ENCODE assay signal across 8 cellular contexts in genomic region chr17:29565643-29566472, GRCh38. TPM values are rescaled to one million over a fixed set of nuclear protein-coding genes. Genes with fewer than 3 reads are reported as not detected.
DNase-seq lines count a peak whose midpoint lies in the region; ATAC-seq and TF ChIP-seq lines count a peak whose summit lies in the region.

No MANE protein-coding gene starts in this region.

- DNase-seq in CD4-positive, CD25-positive, alpha-beta regulatory T cell: peak in 2 of 3 donors; percentile 65 to 85
- DNase-seq in NCI-H82 treated with DMSO at 0.1 percent for 48 hours (lab: John Stamatoyannopoulos, UW; ENCODE audit: unreplicated experiment) (peak; percentile 49), heart right ventricle (peak; percentile 6 to 42), globus pallidus (ENCODE audit: low spot score) (no peak)
- peak; percentile 65 for DNase-seq in activated T-helper 2 cell treated with anti-CD3 and anti-CD28 coated beads, Interferon-gamma antibody, Interleukin-2, Interleukin-4, amounts not matched to agents 10 μg/mL and 5 μg/mL and 100 μg/mL, durations not matched to agents 14 hours and 24 hours and 36 hours (ENCODE audit: low spot score)

- peak; percentile 16 to 17 for ATAC-seq in CD4-positive, CD25-positive, alpha-beta regulatory T cell (ENCODE audit: low read depth in 2 of 2)
- ATAC-seq in heart right ventricle (no peak), HG02623 (IDR thresholded peaks at IDR 0.05; ENCODE audit: unreplicated experiment) (no peak)

- H3K27ac Mint-ChIP-seq in CD4-positive, CD25-positive, alpha-beta regulatory T cell: peak overlapping the region; percentile 84 to 98 (median 89)
- peak overlapping the region; percentile 87 for H3K27ac Mint-ChIP-seq in activated T-helper 2 cell treated with anti-CD3 and anti-CD28 coated beads, Interferon-gamma antibody, Interleukin-2, Interleukin-4, amounts not matched to agents 10 μg/mL and 5 μg/mL and 100 μg/mL, durations not matched to agents 14 hours and 24 hours and 36 hours

- WGBS in heart right ventricle, 2 donors: 27 to 29% methylated on average over 55 of the region's 55 CpGs

- H3K4me3 Mint-ChIP-seq in CD4-positive, CD25-positive, alpha-beta regulatory T cell: peak overlapping the region; percentile 92 to 93 (median 92)
- H3K4me3 Mint-ChIP-seq in activated T-helper 2 cell treated with anti-CD3 and anti-CD28 coated beads, Interferon-gamma antibody, Interleukin-2, Interleukin-4, amounts not matched to agents 10 μg/mL and 5 μg/mL and 100 μg/mL, durations not matched to agents 14 hours and 24 hours and 36 hours (ENCODE audit: low read depth): peak overlapping the region; percentile 92

- CTCF ChIA-PET in HEK293 (lab: Yijun Ruan, JAX): interaction anchor here (0.6 to 4.6 kb wide), 8 partner anchors 26 to 528 kb away, joined by 3 to 29 read pairs (median 5); partner anchors contain the start of genes ANKRD13B and MYO18A

- no peaks in the 10 kb centered on the region for H3K36me3 Mint-ChIP-seq in CD4-positive, CD25-positive, alpha-beta regulatory T cell
- peaks cover 43% of the 10 kb centered on the region for H3K36me3 Mint-ChIP-seq in activated T-helper 2 cell treated with anti-CD3 and anti-CD28 coated beads, Interferon-gamma antibody, Interleukin-2, Interleukin-4, amounts not matched to agents 10 μg/mL and 5 μg/mL and 100 μg/mL, durations not matched to agents 14 hours and 24 hours and 36 hours (ENCODE audit: low read depth)

- H3K4me3 ChIP-seq in CD4-positive, CD25-positive, alpha-beta regulatory T cell (ENCODE audit: low read depth, low read length): peak overlapping the region; percentile 75
- H3K4me3 ChIP-seq in HEK293 (ENCODE audit: low read depth, low read length) (peak overlapping the region; percentile 44), heart right ventricle (peak overlapping the region; percentile 58 to 92 (median 84)), rectal smooth muscle tissue (ENCODE audit: low read length) (peak overlapping the region; percentile 60)

- no peaks in the 10 kb centered on the region for H3K9me3 Mint-ChIP-seq in CD4-positive, CD25-positive, alpha-beta regulatory T cell
- H3K9me3 Mint-ChIP-seq in activated T-helper 2 cell treated with anti-CD3 and anti-CD28 coated beads, Interferon-gamma antibody, Interleukin-2, Interleukin-4, amounts not matched to agents 10 μg/mL and 5 μg/mL and 100 μg/mL, durations not matched to agents 14 hours and 24 hours and 36 hours: no peaks in the 10 kb centered on the region

- peaks cover 0 to 42% (median 22%) of the 10 kb centered on the region in 4 donors for H3K4me1 Mint-ChIP-seq in CD4-positive, CD25-positive, alpha-beta regulatory T cell
- H3K4me1 Mint-ChIP-seq in activated T-helper 2 cell treated with anti-CD3 and anti-CD28 coated beads, Interferon-gamma antibody, Interleukin-2, Interleukin-4, amounts not matched to agents 10 μg/mL and 5 μg/mL and 100 μg/mL, durations not matched to agents 14 hours and 24 hours and 36 hours (ENCODE audit: low read depth): peaks cover 25% of the 10 kb centered on the region

- no peaks in the 10 kb centered on the region for H3K27me3 Mint-ChIP-seq in CD4-positive, CD25-positive, alpha-beta regulatory T cell
- no peaks in the 10 kb centered on the region for H3K27me3 Mint-ChIP-seq in activated T-helper 2 cell treated with anti-CD3 and anti-CD28 coated beads, Interferon-gamma antibody, Interleukin-2, Interleukin-4, amounts not matched to agents 10 μg/mL and 5 μg/mL and 100 μg/mL, durations not matched to agents 14 hours and 24 hours and 36 hours (ENCODE audit: low read depth)

- H3K9me3 ChIP-seq in CD4-positive, CD25-positive, alpha-beta regulatory T cell (ENCODE audit: control insufficient read depth in 2 of 2, low read length in 2 of 2): no peaks in the 10 kb centered on the region
- H3K9me3 ChIP-seq in HEK293 (ENCODE audit: control insufficient read depth, insufficient read depth, low read depth, low read length) (no peaks in the 10 kb centered on the region), heart right ventricle (no peaks in the 10 kb centered on the region)

- peak overlapping the region; percentile 26 for H3K9ac ChIP-seq in rectal smooth muscle tissue (ENCODE audit: low read length)

- peaks cover 11% of the 10 kb centered on the region for H3K36me3 ChIP-seq in CD4-positive, CD25-positive, alpha-beta regulatory T cell (ENCODE audit: control insufficient read depth, insufficient read depth, low read length)
- H3K36me3 ChIP-seq in HEK293 (ENCODE audit: control insufficient read depth in 2 of 2, insufficient read depth in 1 of 2, low read length in 2 of 2) (peaks cover 10 to 15% of the 10 kb centered on the region in 2 experiments), heart right ventricle (peaks cover 0 to 9% (median 0%) of the 10 kb centered on the region in 9 donors), rectal smooth muscle tissue (ENCODE audit: control insufficient read depth, insufficient read depth, low read length) (peaks cover 5% of the 10 kb centered on the region)

- TF ChIP-seq CTCF in HEK293 (tag by site-specific recombination; IDR thresholded peaks at IDR 0.05): 0 out of 2 replicates have a peak, but pooled peaks have one; percentile 37
- TF ChIP-seq CTCF in heart right ventricle (IDR thresholded peaks at IDR 0.05): peak in 2 of 9 donors; percentile 5 to 26

- POLR2A ChIA-PET in HEK293 (lab: Yijun Ruan, JAX): interaction anchor here (1.0 to 4.6 kb wide), 4 partner anchors 9 to 442 kb away, joined by 3 to 28 read pairs (median 8); partner anchors contain the start of gene ANKRD13B

- no peaks in the 10 kb centered on the region for H3K27me3 ChIP-seq in CD4-positive, CD25-positive, alpha-beta regulatory T cell (ENCODE audit: control insufficient read depth, insufficient read depth, low read length)
- H3K27me3 ChIP-seq in heart right ventricle (no peaks in the 10 kb centered on the region), rectal smooth muscle tissue (ENCODE audit: control insufficient read depth, insufficient read depth, low read length) (no peaks in the 10 kb centered on the region)

- intact Hi-C loops in activated T-helper 2 cell treated with anti-CD3 and anti-CD28 coated beads, Interferon-gamma antibody, Interleukin-2, Interleukin-4, amounts not matched to agents 10 μg/mL and 5 μg/mL and 100 μg/mL, durations not matched to agents 14 hours and 24 hours and 36 hours (cut with micrococcal nuclease): loop anchor here (5.0 to 10.0 kb wide), 4 partner anchors 174 to 421 kb away; partner anchors contain the start of genes NUFIP2, SSH2 and TAOK1
- intact Hi-C loops in heart right ventricle (cut with DNase I): loop anchor here in 1 of 10 donors (10.0 kb wide), 1 partner anchor 421 kb away; no protein-coding TSS in a partner anchor

- H3K27ac ChIP-seq in CD4-positive, CD25-positive, alpha-beta regulatory T cell (ENCODE audit: insufficient read depth, low read length, poor library complexity, severe bottlenecking): peak overlapping the region; percentile 66
- H3K27ac ChIP-seq in HEK293 (ENCODE audit: extremely low read depth, low read depth, low read length) (peak overlapping the region; percentile 87), heart right ventricle (peak overlapping the region in 7 of 10 donors; percentile 52 to 94 (median 83)), rectal smooth muscle tissue (ENCODE audit: low read depth, low read length) (no peak overlapping the region)

- peaks cover 33% of the 10 kb centered on the region for H3K4me1 ChIP-seq in CD4-positive, CD25-positive, alpha-beta regulatory T cell (ENCODE audit: control insufficient read depth, insufficient read depth, low read length, poor library complexity, severe bottlenecking)
- H3K4me1 ChIP-seq in HEK293 (ENCODE audit: control insufficient read depth, insufficient read depth, low read length) (peaks cover 13% of the 10 kb centered on the region), heart right ventricle (peaks cover 0 to 63% (median 35%) of the 10 kb centered on the region in 9 donors), rectal smooth muscle tissue (ENCODE audit: control insufficient read depth, insufficient read depth, low read length) (peaks cover 10% of the 10 kb centered on the region)

RNA-seq across cellular contexts. Expression of gene ABHD15, which starts 1.0 kb away (rescaled TPM):
- total RNA-seq in CD4-positive, CD25-positive, alpha-beta regulatory T cell: 9.9 TPM
- 1 to 10 TPM; 6.2 to 9.2 (median 7.4) TPM for polyA plus RNA-seq in CD4-positive, CD25-positive, alpha-beta regulatory T cell
- 19.5 and 20.2 TPM in 2 replicates for total RNA-seq in activated T-helper 2 cell treated with anti-CD3 and anti-CD28 coated beads, Interferon-gamma antibody, Interleukin-2, Interleukin-4, amounts not matched to agents 10 μg/mL and 5 μg/mL and 100 μg/mL, durations not matched to agents 14 hours and 24 hours and 36 hours
- total RNA-seq in heart right ventricle: 1 to 10 TPM; 4.4 to 9.0 (median 5.6) TPM
- 1 to 10 TPM; 3.5 to 5.7 TPM for polyA plus RNA-seq in heart right ventricle

RNA-seq across cellular contexts. Expression of gene TP53I13, which starts 2.6 kb away (rescaled TPM):
- total RNA-seq in CD4-positive, CD25-positive, alpha-beta regulatory T cell: 87.4 TPM
- polyA plus RNA-seq in CD4-positive, CD25-positive, alpha-beta regulatory T cell: 10 to 100 TPM; 22.2 to 36.4 (median 26.2) TPM
- total RNA-seq in activated T-helper 2 cell treated with anti-CD3 and anti-CD28 coated beads, Interferon-gamma antibody, Interleukin-2, Interleukin-4, amounts not matched to agents 10 μg/mL and 5 μg/mL and 100 μg/mL, durations not matched to agents 14 hours and 24 hours and 36 hours: 78.2 and 84.8 TPM in 2 replicates
- total RNA-seq in heart right ventricle: 10 to 100 TPM; 24.0 to 41.6 (median 30.2) TPM
- 100 to 1,000 TPM in 1 of 2 donors, 10 to 100 TPM in 1; 92.8 to 106 TPM for polyA plus RNA-seq in heart right ventricle

RNA-seq across cellular contexts. Expression of gene GIT1, which starts 23.6 kb away (rescaled TPM):
- total RNA-seq in CD4-positive, CD25-positive, alpha-beta regulatory T cell: 41.5 TPM
- 1 to 10 TPM; 5.5 to 9.2 (median 6.4) TPM for polyA plus RNA-seq in CD4-positive, CD25-positive, alpha-beta regulatory T cell
- total RNA-seq in activated T-helper 2 cell treated with anti-CD3 and anti-CD28 coated beads, Interferon-gamma antibody, Interleukin-2, Interleukin-4, amounts not matched to agents 10 μg/mL and 5 μg/mL and 100 μg/mL, durations not matched to agents 14 hours and 24 hours and 36 hours: 67.3 and 72.4 TPM in 2 replicates
- total RNA-seq in heart right ventricle: 10 to 100 TPM; 20.6 to 34.7 (median 28.1) TPM
- 10 to 100 TPM; 31.6 to 35.4 TPM for polyA plus RNA-seq in heart right ventricle

RNA-seq across cellular contexts. Expression of gene ANKRD13B, which starts 27.1 kb away (rescaled TPM):
- total RNA-seq in CD4-positive, CD25-positive, alpha-beta regulatory T cell: 5.9 TPM
- polyA plus RNA-seq in CD4-positive, CD25-positive, alpha-beta regulatory T cell: under 1 TPM in 2 of 4 donors, not detected in 2; 0.05 to 0.18 TPM
- 34.1 and 41.6 TPM in 2 replicates for total RNA-seq in activated T-helper 2 cell treated with anti-CD3 and anti-CD28 coated beads, Interferon-gamma antibody, Interleukin-2, Interleukin-4, amounts not matched to agents 10 μg/mL and 5 μg/mL and 100 μg/mL, durations not matched to agents 14 hours and 24 hours and 36 hours
- 1 to 10 TPM; 2.5 to 9.1 (median 5.5) TPM for total RNA-seq in heart right ventricle
- polyA plus RNA-seq in heart right ventricle: 1 to 10 TPM; 6.2 to 9.7 TPM

RNA-seq across cellular contexts. Expression of gene CORO6, which starts 56.9 kb away (rescaled TPM):
- total RNA-seq in CD4-positive, CD25-positive, alpha-beta regulatory T cell: 4.3 TPM
- under 1 TPM in 3 of 4 donors, not detected in 1; 0.15 to 0.52 (median 0.38) TPM for polyA plus RNA-seq in CD4-positive, CD25-positive, alpha-beta regulatory T cell
- total RNA-seq in activated T-helper 2 cell treated with anti-CD3 and anti-CD28 coated beads, Interferon-gamma antibody, Interleukin-2, Interleukin-4, amounts not matched to agents 10 μg/mL and 5 μg/mL and 100 μg/mL, durations not matched to agents 14 hours and 24 hours and 36 hours: 3.1 and 3.8 TPM in 2 replicates
- 100 to 1,000 TPM in 4 of 10 donors, 10 to 100 TPM in 6; 72.0 to 110 (median 90.9) TPM for total RNA-seq in heart right ventricle
- polyA plus RNA-seq in heart right ventricle: 100 to 1,000 TPM in 1 of 2 donors, 10 to 100 TPM in 1; 53.2 to 262 TPM

Comparison
In these comparisons a context has a peak if more than half of its experiments do, and no peak if none do; other contexts are left out.
1. ATAC-seq: peak in CD4-positive, CD25-positive, alpha-beta regulatory T cell (2 of 2); none in heart right ventricle (0 of 8) and HG02623 (single experiment).
2. Peak in every context shown above with its lines, with median percentiles within 50 percentile points of each other: H3K4me3 ChIP-seq.